8 cellular contexts compared by ENCODE assay signal in the genomic region with DNA sequence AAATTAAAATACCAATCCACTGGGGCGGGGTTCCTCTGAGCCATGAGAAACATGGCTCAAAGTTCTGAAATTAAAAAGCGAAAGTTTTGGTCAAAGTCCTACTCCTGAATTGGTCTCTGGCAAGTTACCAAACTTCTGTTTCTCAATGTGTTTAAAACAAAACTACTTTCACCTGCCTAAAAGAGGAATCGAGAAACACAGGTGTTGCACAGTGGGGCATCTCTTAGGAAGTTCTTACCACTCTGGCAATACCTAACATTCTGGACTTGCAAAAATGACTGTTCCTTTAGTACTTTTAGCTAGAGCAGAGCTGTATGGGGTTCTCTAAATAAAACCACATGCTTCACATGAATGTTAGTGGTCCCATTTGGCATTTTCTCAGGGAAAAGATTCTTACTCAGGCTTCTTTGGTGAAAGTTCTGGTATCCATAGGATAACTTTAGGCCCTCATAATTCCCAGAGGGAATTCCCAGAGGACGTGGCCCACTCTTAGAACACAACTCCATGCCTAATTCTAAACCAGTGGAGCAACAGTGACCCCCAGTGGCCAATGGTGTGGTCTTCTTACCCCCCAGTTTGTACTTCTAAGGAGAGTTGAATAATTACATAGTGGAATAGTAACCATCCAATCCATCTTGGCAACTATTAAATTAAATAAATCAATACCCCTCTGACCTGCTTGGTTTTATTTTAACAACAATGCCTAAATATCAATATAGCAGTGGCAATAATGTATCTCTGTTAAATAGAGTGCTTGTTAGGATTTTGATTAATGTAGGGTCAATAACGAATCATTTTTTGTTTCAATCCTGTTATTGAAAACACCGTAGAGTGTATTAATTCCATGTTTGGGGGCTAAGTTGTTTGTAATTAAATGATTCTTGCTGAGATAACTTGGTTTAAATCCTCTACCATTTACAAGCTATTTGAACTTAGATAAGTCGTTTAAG. TPM values are rescaled to one million over a fixed set of nuclear protein-coding genes. Genes with fewer than 3 reads are reported as not detected.
DNase-seq lines count a peak whose midpoint lies in the region; ATAC-seq and TF ChIP-seq lines count a peak whose summit lies in the region.

No MANE protein-coding gene starts in this region.

- H3K9ac ChIP-seq in BLaER1, result no peak overlapping the region

- DNase-seq in NCI-H1694 treated with DMSO at 0.1 percent for 48 hours (lab: John Stamatoyannopoulos, UW), result peak; percentile 48
- DNase-seq in activated CD4-positive, alpha-beta T cell treated with anti-CD3 and anti-CD28 coated beads for 48 hours, result peak; percentile 60
- DNase-seq in nephron progenitor cell, result peak; percentile 85
- no peak for DNase-seq in MV-4-11 (lab: John Stamatoyannopoulos, UW)

- H3K27ac Mint-ChIP-seq in nephron progenitor cell, result no peak overlapping the region

- H3K36me3 Mint-ChIP-seq in nephron progenitor cell (ENCODE audit: low read depth), result no peaks in the 10 kb centered on the region

- H3K27me3 ChIP-seq in BLaER1, result no peaks in the 10 kb centered on the region

- H4K20me1 ChIP-seq in BLaER1, result no peaks in the 10 kb centered on the region

- TF ChIP-seq CTCF in nephron progenitor cell (IDR thresholded peaks at IDR 0.05), result peak; percentile 92

- H3K4me3 Mint-ChIP-seq in nephron progenitor cell, result no peak overlapping the region

- no peaks in the 10 kb centered on the region for H3K36me3 ChIP-seq in BLaER1

- no peak overlapping the region for H3K27ac ChIP-seq in BLaER1

- H3K27me3 Mint-ChIP-seq in nephron progenitor cell (ENCODE audit: low read depth, poor library complexity), result no peaks in the 10 kb centered on the region

- H3K4me2 ChIP-seq in BLaER1, result 0 out of 2 replicates have a peak overlapping the region, but pooled peaks have one; percentile 3

- TF ChIP-seq POLR2A in GM18505 (IDR thresholded peaks at IDR 0.05; ENCODE audit: borderline replicate concordance, extremely low read depth, insufficient read depth, insufficient read length), result no peak

- H3K4me3 ChIP-seq in BLaER1, result no peak overlapping the region

- no peaks in the 10 kb centered on the region for H3K9me3 ChIP-seq in BLaER1

- no peaks in the 10 kb centered on the region for H3K4me1 Mint-ChIP-seq in nephron progenitor cell

- ATAC-seq in GM18505 (IDR thresholded peaks at IDR 0.05; ENCODE audit: unreplicated experiment), result peak; percentile 100
- ATAC-seq in HG02870 (IDR thresholded peaks at IDR 0.05; ENCODE audit: unreplicated experiment), result peak; percentile 100
- ATAC-seq in esophagus mucosa, result peak; percentile 33

- no peaks in the 10 kb centered on the region for H3K9me3 Mint-ChIP-seq in nephron progenitor cell

- H3K4me1 ChIP-seq in BLaER1, result peaks cover 7% of the 10 kb centered on the region

RNA-seq across cellular contexts. Expression of a gene that starts 21.9 kb away (rescaled TPM):
- 0.28 TPM for total RNA-seq in esophagus mucosa

Comparison
In these comparisons a context has a peak if more than half of its experiments do, and no peak if none do; other contexts are left out.
1. ATAC-seq: peak in every context shown above with its lines; median percentile 100 in GM18505; 100 in HG02870; 33 in esophagus mucosa.